8 cellular contexts compared by ENCODE assay signal in genomic region chr16:4693296-4693955, GRCh38. TPM values are rescaled to one million over a fixed set of nuclear protein-coding genes. Genes with fewer than 3 reads are reported as not detected.
DNase-seq lines count a peak whose midpoint lies in the region; ATAC-seq lines count a peak whose summit lies in the region.

TSS of gene NUDT16L1 (plus strand) at chr16:4693562. CDS start at chr16:4693727, 165 bp downstream.

- H3K4me1 Mint-ChIP-seq in IgD-negative memory B cell: peaks cover 0 to 8% (median 6%) of the 10 kb centered on the region in 3 donors

- H3K36me3 Mint-ChIP-seq in IgD-negative memory B cell: no peaks in the 10 kb centered on the region

- no peaks in the 10 kb centered on the region for H3K9me3 Mint-ChIP-seq in IgD-negative memory B cell

- peak; percentile 80 for DNase-seq in DMS114 treated with DMSO at 0.1 percent for 48 hours (lab: John Stamatoyannopoulos, UW; ENCODE audit: unreplicated experiment)
- DNase-seq in OCI-M1 (lab: John Stamatoyannopoulos, UW): peak; percentile 98
- peak; percentile 97 for DNase-seq in activated T-cell treated with anti-CD3 and anti-CD28 coated beads for 24 hours (ENCODE audit: low read depth)
- DNase-seq in epidermal melanocyte (ENCODE audit: insufficient read length, low spot score): peak; percentile 100
- peak; percentile 92 for DNase-seq in middle frontal gyrus (ENCODE audit: extremely low spot score, low spot score)
- peak; percentile 95 to 96 for DNase-seq in stimulated activated CD8-positive, alpha-beta memory T cell treated with anti-CD3 and anti-CD28 coated beads, Interleukin-2, amount 100 ng/mL, for 1 hour (ENCODE audit: low read depth in 2 of 2)

- no peaks in the 10 kb centered on the region for H3K27me3 Mint-ChIP-seq in IgD-negative memory B cell

- peak; percentile 96 for ATAC-seq in GM21529 (IDR thresholded peaks at IDR 0.05; ENCODE audit: unreplicated experiment)

- peak within 1 kb of the TSS; percentile 81 to 87 (median 82) for H3K27ac Mint-ChIP-seq in IgD-negative memory B cell

- H3K4me3 Mint-ChIP-seq in IgD-negative memory B cell: peak within 1 kb of the TSS; percentile 86 to 95 (median 93)

RNA-seq across cellular contexts. Expression of gene NUDT16L1, which starts in this region (rescaled TPM):
- 74.0 TPM for polyA plus RNA-seq in IgD-negative memory B cell

Comparison
In these comparisons a context has a peak if more than half of its experiments do, and no peak if none do; other contexts are left out.
1. Peak in every context shown above with its lines: DNase-seq and ATAC-seq.